8 cellular contexts compared by ENCODE assay signal in genomic region chr2:164842624-164842966, GRCh38. TPM values are rescaled to one million over a fixed set of nuclear protein-coding genes. Genes with fewer than 3 reads are reported as not detected.
DNase-seq lines count a peak whose midpoint lies in the region; ATAC-seq and TF ChIP-seq lines count a peak whose summit lies in the region.

No MANE protein-coding gene starts in this region.

- peak overlapping the region in 2 of 3 donors; percentile 84 for H3K4me3 ChIP-seq in breast epithelium
- H3K4me3 ChIP-seq in lower lobe of right lung = peak overlapping the region; percentile 79
- peak overlapping the region in 1 of 3 donors; percentile 72 for H3K4me3 ChIP-seq in thyroid gland (replicated peaks in 1 of 3)

- no peaks in the 10 kb centered on the region for H3K9me3 ChIP-seq in breast epithelium
- no peaks in the 10 kb centered on the region for H3K9me3 ChIP-seq in lower lobe of right lung
- H3K9me3 ChIP-seq in thyroid gland = no peaks in the 10 kb centered on the region

- no peak for ATAC-seq in lower lobe of right lung
- ATAC-seq in HG02970 (IDR thresholded peaks at IDR 0.05; ENCODE audit: low FRiP score, unreplicated experiment) = no peak
- ATAC-seq in HG02840 (IDR thresholded peaks at IDR 0.05; ENCODE audit: low FRiP score, unreplicated experiment) = no peak
- no peak for ATAC-seq in HG02642 (IDR thresholded peaks at IDR 0.05; ENCODE audit: poor library complexity, unreplicated experiment)

- H3K36me3 ChIP-seq in breast epithelium (no peaks in the 10 kb centered on the region), lower lobe of right lung (no peaks in the 10 kb centered on the region), thyroid gland (no peaks in the 10 kb centered on the region)

- no peak for TF ChIP-seq POLR2A in breast epithelium (IDR thresholded peaks at IDR 0.05)
- no peak for TF ChIP-seq POLR2A in thyroid gland (IDR thresholded peaks at IDR 0.05)

- 57 to 59% methylated on average over 8 of the region's 8 CpGs for WGBS in thyroid gland, 2 donors

- TF ChIP-seq CTCF in breast epithelium (IDR thresholded peaks at IDR 0.05) (no peak), lower lobe of right lung (IDR thresholded peaks at IDR 0.05) (no peak), thyroid gland (IDR thresholded peaks at IDR 0.05) (no peak)

- peaks cover 0 to 4% of the 10 kb centered on the region in 2 donors for H3K4me1 ChIP-seq in breast epithelium
- peaks cover 21% of the 10 kb centered on the region for H3K4me1 ChIP-seq in lower lobe of right lung
- peaks cover 10 to 28% of the 10 kb centered on the region in 2 donors for H3K4me1 ChIP-seq in thyroid gland

- intact Hi-C loops in breast epithelium (cut with DNase I; ENCODE audit: low total_unique reads) = no loop called here
- intact Hi-C loops in lower lobe of right lung (cut with DNase I) = no loop called here
- intact Hi-C loops in thyroid gland (cut with DNase I) = loop anchor here (10.0 kb wide), 2 partner anchors 72 to 88 kb away; no protein-coding TSS in a partner anchor

- H3K27ac ChIP-seq in breast epithelium (peak overlapping the region; percentile 96 to 97), lower lobe of right lung (peak overlapping the region; percentile 95), thyroid gland (peak overlapping the region; percentile 96 to 99 (median 99))

- H3K27me3 ChIP-seq in breast epithelium = no peaks in the 10 kb centered on the region
- no peaks in the 10 kb centered on the region for H3K27me3 ChIP-seq in lower lobe of right lung (ENCODE audit: low read depth)
- no peaks in the 10 kb centered on the region for H3K27me3 ChIP-seq in thyroid gland

- DNase-seq in DMS153 (lab: John Stamatoyannopoulos, UW) (peak; percentile 22), DMS153 treated with DMSO at 0.1 percent for 48 hours (lab: John Stamatoyannopoulos, UW; ENCODE audit: unreplicated experiment) (no peak), breast epithelium (ENCODE audit: low spot score in 2 of 2) (no peak), lower lobe of right lung (no peak), thyroid gland (no peak)

RNA-seq across cellular contexts. Expression of gene COBLL1, which starts 1.0 kb away (rescaled TPM):
- total RNA-seq in breast epithelium (10 to 100 TPM; 43.6 to 92.8 (median 75.8) TPM), lower lobe of right lung (89.4 TPM), thyroid gland (10 to 100 TPM; 41.8 to 90.8 (median 76.9) TPM)
